In the genomic region with DNA sequence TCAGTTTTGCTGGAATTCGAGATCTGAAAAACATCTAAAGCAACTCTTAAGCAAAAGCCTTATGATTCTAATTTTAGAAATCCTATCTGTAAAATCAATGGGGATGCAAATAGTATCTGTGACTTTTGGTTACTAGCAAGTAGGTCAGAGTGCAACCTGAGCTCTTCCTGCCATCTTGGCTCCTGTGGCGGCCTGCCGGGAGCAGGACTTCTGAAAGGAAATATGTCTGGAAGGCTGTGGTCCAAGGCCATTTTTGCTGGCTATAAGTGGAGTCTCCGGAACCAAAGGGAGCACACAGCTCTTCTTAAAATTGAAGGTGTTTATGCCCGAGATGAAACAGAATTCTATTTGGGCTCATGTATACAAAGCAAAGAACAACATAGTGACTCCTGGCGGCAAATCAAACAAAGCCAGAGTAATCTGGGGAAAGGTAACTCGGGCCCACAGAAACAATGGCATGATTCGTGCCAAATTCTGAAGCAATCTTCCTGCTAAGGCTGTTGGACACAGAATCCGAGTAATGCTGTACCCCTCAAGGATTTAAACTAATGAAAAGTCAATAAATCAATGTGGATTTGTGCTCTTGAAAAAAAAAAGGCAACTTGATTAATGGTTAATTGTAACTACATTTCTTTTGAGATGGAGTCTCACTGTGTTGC, we compare ENCODE assay signal across 9 cellular contexts. TPM values are rescaled to one million over a fixed set of nuclear protein-coding genes. Genes with fewer than 3 reads are reported as not detected.
DNase-seq lines count a peak whose midpoint lies in the region; ATAC-seq and TF ChIP-seq lines count a peak whose summit lies in the region.
"Had no signal": no experiment of that assay in that cellular context is flagged by ENCODE, and none has a peak within 500 bp of the region (broad histone marks: within the 10 kb centered on the region; RNA-seq: fewer than 3 reads in every experiment).

No MANE protein-coding gene starts in this region.

- no peak overlapping the region for H3K27ac ChIP-seq in CD8-positive, alpha-beta memory T cell (ENCODE audit: low read depth, low read length)
- no peak overlapping the region for H3K27ac ChIP-seq in coronary artery

- no peaks in the 10 kb centered on the region for H3K9me3 ChIP-seq in CD8-positive, alpha-beta memory T cell (ENCODE audit: low read length)

- no peaks in the 10 kb centered on the region for H3K27me3 ChIP-seq in CD8-positive, alpha-beta memory T cell (ENCODE audit: insufficient read depth, low read length, poor library complexity, severe bottlenecking)

- POLR2A ChIA-PET in CD8-positive, alpha-beta memory T cell (lab: Charles Lee) = interaction anchor here (0.6 kb wide), 1 partner anchor 709 kb away, joined by 11 read pairs; no protein-coding TSS in a partner anchor

- H3K27ac Mint-ChIP-seq in CD8-positive, alpha-beta memory T cell = peak overlapping the region in 4 of 8 donors; percentile 43 to 95 (median 64)
- H3K27ac Mint-ChIP-seq in nephron progenitor cell = no peak overlapping the region

- peak overlapping the region; percentile 93 to 99 (median 97) for H3K4me3 Mint-ChIP-seq in CD8-positive, alpha-beta memory T cell
- peak overlapping the region; percentile 94 for H3K4me3 Mint-ChIP-seq in nephron progenitor cell

- peaks cover 25% of the 10 kb centered on the region for H3K4me1 ChIP-seq in CD8-positive, alpha-beta memory T cell (ENCODE audit: insufficient read depth, low read length)

- TF ChIP-seq CTCF in LNCaP clone FGC (IDR thresholded peaks at IDR 0.05; ENCODE audit: control insufficient read depth, extremely low read depth, insufficient read depth) = no peak
- TF ChIP-seq CTCF in coronary artery (IDR thresholded peaks at IDR 0.05) = no peak
- no peak for TF ChIP-seq CTCF in nephron progenitor cell (IDR thresholded peaks at IDR 0.05)

- ATAC-seq in GM18861 (IDR thresholded peaks at IDR 0.05; ENCODE audit: unreplicated experiment) = no peak

- H3K4me1 Mint-ChIP-seq in CD8-positive, alpha-beta memory T cell = peaks cover 39 to 69% (median 57%) of the 10 kb centered on the region in 3 donors
- H3K4me1 Mint-ChIP-seq in nephron progenitor cell = peaks cover 34% of the 10 kb centered on the region

- H3K9me3 Mint-ChIP-seq in CD8-positive, alpha-beta memory T cell = no peaks in the 10 kb centered on the region
- no peaks in the 10 kb centered on the region for H3K9me3 Mint-ChIP-seq in nephron progenitor cell

- no peaks in the 10 kb centered on the region for H3K27me3 Mint-ChIP-seq in CD8-positive, alpha-beta memory T cell
- peaks cover 4% of the 10 kb centered on the region for H3K27me3 Mint-ChIP-seq in nephron progenitor cell (ENCODE audit: low read depth, poor library complexity)

- no peak overlapping the region for H3K4me3 ChIP-seq in CD8-positive, alpha-beta memory T cell (ENCODE audit: low read length)
- H3K4me3 ChIP-seq in LNCaP clone FGC (ENCODE audit: low read depth, low read length) = peak overlapping the region; percentile 94
- peak overlapping the region; percentile 89 for H3K4me3 ChIP-seq in coronary artery

- H3K36me3 Mint-ChIP-seq in CD8-positive, alpha-beta memory T cell = peaks cover 0 to 29% (median 7%) of the 10 kb centered on the region in 3 donors
- peaks cover 9% of the 10 kb centered on the region for H3K36me3 Mint-ChIP-seq in nephron progenitor cell (ENCODE audit: low read depth)

- CTCF ChIA-PET in CD8-positive, alpha-beta memory T cell (lab: Charles Lee) = no interaction called here

- no peaks in the 10 kb centered on the region for H3K36me3 ChIP-seq in CD8-positive, alpha-beta memory T cell (ENCODE audit: insufficient read depth, low read length)

- no peak for DNase-seq in CD8-positive, alpha-beta memory T cell
- DNase-seq in LNCaP clone FGC (ENCODE audit: low read depth) (no peak), coronary artery (ENCODE audit: low spot score) (no peak), nephron progenitor cell (peak; percentile 16), islet precursor cell (no peak), iPS-NIHi7 (ENCODE audit: extremely low spot score) (no peak), DMS 273 treated with DMSO at 0.1 percent for 48 hours (lab: John Stamatoyannopoulos, UW) (no peak)
- DNase-seq: GOT3 had no signal

RNA-seq across cellular contexts. Expression of a gene that starts 1.7 kb away (rescaled TPM):
- 10 to 100 TPM; 58.8 to 61.3 TPM for total RNA-seq in CD8-positive, alpha-beta memory T cell
- polyA plus RNA-seq in CD8-positive, alpha-beta memory T cell = 67.2 TPM

RNA-seq across cellular contexts. Expression of a gene that starts 33.3 kb away (rescaled TPM):
- total RNA-seq in CD8-positive, alpha-beta memory T cell = under 1 TPM in 1 of 2 experiments, not detected in 1; 0.16 TPM
- polyA plus RNA-seq in CD8-positive, alpha-beta memory T cell = not detected
